11 cellular contexts compared by ENCODE assay signal in the genomic region with DNA sequence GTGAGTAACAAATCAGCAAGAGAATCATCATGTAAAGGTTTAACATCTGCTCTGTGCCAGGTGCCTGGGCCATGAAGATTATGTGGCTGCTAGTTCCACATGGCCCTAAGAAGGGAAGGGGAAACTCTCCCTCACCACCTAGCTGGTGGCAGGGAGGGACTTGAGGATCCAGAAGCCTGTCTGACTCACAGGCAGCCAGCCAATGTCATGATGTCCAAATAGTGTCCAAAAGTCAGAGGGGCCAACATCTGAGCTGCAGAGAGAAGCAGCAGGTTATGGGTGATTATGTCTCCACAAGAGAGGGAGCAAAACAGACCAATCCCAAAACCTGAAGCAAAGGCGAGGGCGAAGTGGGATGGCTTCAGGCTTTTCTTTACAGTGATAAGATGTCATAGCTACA.
"Had no signal": no experiment of that assay in that cellular context is flagged by ENCODE, and none has a peak within 500 bp of the region (broad histone marks: within the 10 kb centered on the region; RNA-seq: fewer than 3 reads in every experiment).

No MANE protein-coding gene starts in this region.

- H3K27ac ChIP-seq: heart left ventricle, lower lobe of right lung, suprapubic skin had no signal

- H3K4me1 ChIP-seq: lower lobe of right lung, suprapubic skin had no signal

- H3K9me3 Mint-ChIP-seq: dendritic cell treated with granulocyte-macrophage colony-stimulating factor and Interleukin-4, amounts not matched to agents 40 ng/mL and 50 ng/mL, for 4 days had no signal

- DNase-seq: activated B cell treated with CpG ODN at 0.5 μM for 24 hours; activated CD4-positive, alpha-beta T cell treated with anti-CD3 and anti-CD28 coated beads, Interleukin-2, amount 10 ng/mL, durations not matched to agents 7 days and 5 days; activated naive CD4-positive, alpha-beta T cell treated with anti-CD3 and anti-CD28 coated beads, Interleukin-2, amount 50 U/mL, for 16 hours; heart left ventricle; left cardiac atrium; lower lobe of right lung; trophoblast cell had no signal

- H3K9me3 ChIP-seq: lower lobe of right lung, suprapubic skin had no signal

- H3K36me3 ChIP-seq: heart left ventricle, lower lobe of right lung, suprapubic skin had no signal

- H3K4me3 ChIP-seq: heart left ventricle, lower lobe of right lung, suprapubic skin had no signal

- ATAC-seq: heart left ventricle, left cardiac atrium, lower lobe of right lung had no signal

- H3K4me3 Mint-ChIP-seq: activated B cell treated with CpG ODN at 0.5 μM for 24 hours; activated CD4-positive, alpha-beta T cell treated with anti-CD3 and anti-CD28 coated beads, Interleukin-2, amount 10 ng/mL, durations not matched to agents 7 days and 5 days; dendritic cell treated with granulocyte-macrophage colony-stimulating factor and Interleukin-4, amounts not matched to agents 40 ng/mL and 50 ng/mL, for 4 days; neural crest cell; stimulated activated naive CD8-positive, alpha-beta T cell treated with anti-CD3 and anti-CD28 coated beads, Interleukin-15, Interleukin-2, amounts not matched to agents 100 ng/mL and 50 ng/mL, for 24 hours had no signal

- H3K27ac Mint-ChIP-seq: activated B cell treated with CpG ODN at 0.5 μM for 24 hours; activated CD4-positive, alpha-beta T cell treated with anti-CD3 and anti-CD28 coated beads, Interleukin-2, amount 10 ng/mL, durations not matched to agents 7 days and 5 days; dendritic cell treated with granulocyte-macrophage colony-stimulating factor and Interleukin-4, amounts not matched to agents 40 ng/mL and 50 ng/mL, for 4 days; stimulated activated naive CD8-positive, alpha-beta T cell treated with anti-CD3 and anti-CD28 coated beads, Interleukin-15, Interleukin-2, amounts not matched to agents 100 ng/mL and 50 ng/mL, for 24 hours had no signal
